Comparison of ENCODE assay signal across 18 cellular contexts in genomic region chr2:5203356-5203755, GRCh38.
DNase-seq lines count a peak whose midpoint lies in the region; ATAC-seq and TF ChIP-seq lines count a peak whose summit lies in the region.
"Had no signal": no experiment of that assay in that cellular context is flagged by ENCODE, and none has a peak within 500 bp of the region (broad histone marks: within the 10 kb centered on the region; RNA-seq: fewer than 3 reads in every experiment).

No MANE protein-coding gene starts in this region.

- no peak overlapping the region for H3K4me3 Mint-ChIP-seq in mesothelial cell of epicardium
- H3K4me3 Mint-ChIP-seq: B cell, CD14-positive monocyte had no signal

- no TSS peak for BruUV-seq in mammary epithelial cell (replicated peaks; lab: Mats Ljungman, UMichigan)

- no peak overlapping the region for H3K4me3 ChIP-seq in cardiac muscle cell
- H3K4me3 ChIP-seq in mammary epithelial cell (replicated peaks in 1 of 3; ENCODE audit: insufficient read depth in 1 of 3, low read depth in 2 of 3, low read length in 3 of 3), result no peak overlapping the region
- H3K4me3 ChIP-seq: HAP-1, SK-N-MC had no signal

- peak overlapping the region; percentile 33 for H2AFZ ChIP-seq in mammary epithelial cell (ENCODE audit: low read depth, low read length)

- H3K27ac ChIP-seq in cardiac muscle cell (peak overlapping the region; percentile 22), mammary epithelial cell (ENCODE audit: insufficient read depth, low read depth, low read length) (no peak overlapping the region)
- H3K27ac ChIP-seq: RWPE1, SK-N-MC had no signal

- no peaks in the 10 kb centered on the region for H3K79me2 ChIP-seq in mammary epithelial cell (ENCODE audit: insufficient read depth, low read length)

- CTCF ChIA-PET in mammary epithelial cell (lab: Charles Lee; ENCODE audit: low non-redundant PET), result no interaction called here

- H3K27me3 ChIP-seq in cardiac muscle cell (no peaks in the 10 kb centered on the region), mammary epithelial cell (ENCODE audit: insufficient read depth, low read length) (no peaks in the 10 kb centered on the region)

- no peaks in the 10 kb centered on the region for H3K9me3 ChIP-seq in cardiac muscle cell (ENCODE audit: low read depth)
- no peaks in the 10 kb centered on the region for H3K9me3 ChIP-seq in mammary epithelial cell (replicated peaks; ENCODE audit: insufficient read depth, low read length)
- H3K9me3 ChIP-seq: HAP-1 had no signal

- H3K4me2 ChIP-seq in mammary epithelial cell (ENCODE audit: insufficient read depth, low read depth, low read length), result no peak overlapping the region

- no peak overlapping the region for H3K9ac ChIP-seq in mammary epithelial cell (ENCODE audit: insufficient read depth, low read length)

- TF ChIP-seq CTCF in cardiac muscle cell (IDR thresholded peaks at IDR 0.05; ENCODE audit: low read depth, low read length), result no peak
- TF ChIP-seq CTCF in mammary epithelial cell (conservative IDR thresholded peaks at IDR 0.05 in 1 of 2, IDR thresholded peaks at IDR 0.05 in 1 of 2; ENCODE audit: extremely low read depth in 1 of 2, insufficient read depth in 1 of 2, low read depth in 1 of 2, low read length in 2 of 2), result no peak
- no peak for TF ChIP-seq CTCF in mesothelial cell of epicardium (IDR thresholded peaks at IDR 0.05; ENCODE audit: unreplicated experiment)

- H3K36me3 Mint-ChIP-seq in mesothelial cell of epicardium, result peaks cover 2% of the 10 kb centered on the region
- H3K36me3 Mint-ChIP-seq: CD14-positive monocyte had no signal

- H3K4me1 Mint-ChIP-seq in mesothelial cell of epicardium, result peaks cover 22% of the 10 kb centered on the region
- H3K4me1 Mint-ChIP-seq: B cell, CD14-positive monocyte had no signal

- no peaks in the 10 kb centered on the region for H3K27me3 Mint-ChIP-seq in mesothelial cell of epicardium (ENCODE audit: low read depth)
- H3K27me3 Mint-ChIP-seq: B cell had no signal

- no peak for DNase-seq in cardiac muscle cell (ENCODE audit: low read depth in 1 of 2, low spot score in 1 of 2)
- no peak for DNase-seq in left cardiac atrium
- no peak for DNase-seq in mammary epithelial cell
- no peak for DNase-seq in mesothelial cell of epicardium (ENCODE audit: low spot score in 2 of 2, unreplicated experiment in 2 of 2)
- DNase-seq in AG20443 (ENCODE audit: low spot score), result no peak
- no peak for DNase-seq in posterior cingulate gyrus
- DNase-seq: GDM1, Karpas-422, NCI-H187 treated with DMSO at 0.1 percent for 48 hours, NCI-H226, NCI-H748 treated with DMSO at 0.1 percent for 48 hours, SW 1271 had no signal

- peak overlapping the region; percentile 91 for H3K27ac Mint-ChIP-seq in mesothelial cell of epicardium
- H3K27ac Mint-ChIP-seq: B cell, CD14-positive monocyte had no signal

- H3K36me3 ChIP-seq in cardiac muscle cell (no peaks in the 10 kb centered on the region), mammary epithelial cell (ENCODE audit: insufficient read depth, low read length) (no peaks in the 10 kb centered on the region)
- H3K36me3 ChIP-seq: HAP-1 had no signal

- intact Hi-C loops in left cardiac atrium (cut with DNase I) (no loop called here), mammary epithelial cell (cut with micrococcal nuclease) (no loop called here), posterior cingulate gyrus (cut with DNase I) (no loop called here)

- ATAC-seq in left cardiac atrium (no peak), GM21619 (IDR thresholded peaks at IDR 0.05; ENCODE audit: unreplicated experiment) (no peak)

- H4K20me1 ChIP-seq in mammary epithelial cell (ENCODE audit: insufficient read depth, low read length), result no peaks in the 10 kb centered on the region

- in situ Hi-C loops in mammary epithelial cell (cut with MboI; ENCODE audit: low sequenced_read_pairs in 2 of 2), result no loop called here

- dilution Hi-C loops in mammary epithelial cell (cut with HindIII; ENCODE audit: low sequenced_read_pairs), result no loop called here

- peaks cover 4% of the 10 kb centered on the region for H3K9me3 Mint-ChIP-seq in mesothelial cell of epicardium

- 0% methylated on average over 3 of the region's 4 CpGs for WGBS in mammary epithelial cell (ENCODE audit: low coverage, missing lambda C conversion rate)

- peaks cover 18% of the 10 kb centered on the region for H3K4me1 ChIP-seq in cardiac muscle cell (ENCODE audit: low read depth)
- no peaks in the 10 kb centered on the region for H3K4me1 ChIP-seq in mammary epithelial cell (ENCODE audit: insufficient read depth, low read length)
- H3K4me1 ChIP-seq: HAP-1 had no signal
